25 cellular contexts compared by ENCODE assay signal in genomic region chr3:170711786-170712185, GRCh38.
DNase-seq lines count a peak whose midpoint lies in the region; ATAC-seq and TF ChIP-seq lines count a peak whose summit lies in the region.
"Had no signal": no experiment of that assay in that cellular context is flagged by ENCODE, and none has a peak within 500 bp of the region (broad histone marks: within the 10 kb centered on the region; RNA-seq: fewer than 3 reads in every experiment).

No MANE protein-coding gene starts in this region.

- H3K79me1 ChIP-seq in mesenchymal stem cell (replicated peaks; ENCODE audit: low read length, poor library complexity, severe bottlenecking): no peaks in the 10 kb centered on the region
- H3K79me1 ChIP-seq in trophoblast cell (ENCODE audit: low read length): peaks cover 7% of the 10 kb centered on the region

- H3K79me2 ChIP-seq in trophoblast cell (ENCODE audit: control insufficient read depth, insufficient read depth, low read length, poor library complexity): no peaks in the 10 kb centered on the region

- no peak for ATAC-seq in HG03175 (IDR thresholded peaks at IDR 0.05; ENCODE audit: unreplicated experiment)
- ATAC-seq: HCT116 had no signal

- H3K27me3 ChIP-seq in mesenchymal stem cell (ENCODE audit: control insufficient read depth in 1 of 2, insufficient read depth in 1 of 2, low read length in 2 of 2): no peaks in the 10 kb centered on the region
- H3K27me3 ChIP-seq in trophoblast cell (ENCODE audit: insufficient read depth, low read length): no peaks in the 10 kb centered on the region

- H3K4me2 ChIP-seq in mesenchymal stem cell (ENCODE audit: low read length, poor library complexity, severe bottlenecking): no peak overlapping the region
- H3K4me2 ChIP-seq in trophoblast cell (ENCODE audit: low read length): no peak overlapping the region

- H4K12ac ChIP-seq in trophoblast cell (ENCODE audit: low read depth, low read length): no peak overlapping the region

- H3K9me3 ChIP-seq in mesenchymal stem cell (ENCODE audit: control insufficient read depth, low read length) (peaks cover 9% of the 10 kb centered on the region), trophoblast cell (ENCODE audit: insufficient read depth, low read depth, low read length) (peaks cover 2% of the 10 kb centered on the region)

- H3K4me1 ChIP-seq in mesenchymal stem cell (ENCODE audit: control insufficient read depth, insufficient read depth, low read depth, low read length) (peaks cover 3% of the 10 kb centered on the region), trophoblast cell (ENCODE audit: control insufficient read depth in 1 of 2, insufficient read depth in 2 of 2, low read length in 2 of 2) (peaks cover 0 to 6% of the 10 kb centered on the region in 2 experiments)

- peaks cover 99% of the 10 kb centered on the region for H3K4me1 Mint-ChIP-seq in HFFc6 (ENCODE audit: low read depth)
- H3K4me1 Mint-ChIP-seq: B cell; CD8-positive, alpha-beta memory T cell had no signal

- H3K27ac Mint-ChIP-seq in HFFc6: peak overlapping the region; percentile 91
- H3K27ac Mint-ChIP-seq: B cell; CD14-positive monocyte; CD8-positive, alpha-beta memory T cell had no signal

- H3K4me3 ChIP-seq in choroid plexus epithelial cell (ENCODE audit: low read depth, low read length): no peak overlapping the region
- no peak overlapping the region for H3K4me3 ChIP-seq in mesenchymal stem cell (ENCODE audit: insufficient read depth in 1 of 2, low read depth in 1 of 2, low read length in 2 of 2)
- H3K4me3 ChIP-seq in trophoblast cell (ENCODE audit: low read depth, low read length): no peak overlapping the region

- H3K18ac ChIP-seq in mesenchymal stem cell (ENCODE audit: low read depth in 1 of 2, low read length in 2 of 2) (no peak overlapping the region), trophoblast cell (ENCODE audit: low read length) (no peak overlapping the region)

- TF ChIP-seq CTCF in HFFc6 (IDR thresholded peaks at IDR 0.05) (no peak), choroid plexus epithelial cell (conservative IDR thresholded peaks at IDR 0.05; ENCODE audit: low read depth, low read length) (no peak)

- H3K36me3 Mint-ChIP-seq in HFFc6 (ENCODE audit: low read depth): peaks cover 40% of the 10 kb centered on the region
- H3K36me3 Mint-ChIP-seq: CD14-positive monocyte; CD8-positive, alpha-beta memory T cell had no signal

- H2AFZ ChIP-seq in mesenchymal stem cell (ENCODE audit: low read depth, low read length): no peak overlapping the region
- H2AFZ ChIP-seq in trophoblast cell (ENCODE audit: insufficient read depth, low read length, poor library complexity): no peak overlapping the region

- H2AK5ac ChIP-seq in mesenchymal stem cell (ENCODE audit: low read length, severe bottlenecking): peak overlapping the region; percentile 44
- no peak overlapping the region for H2AK5ac ChIP-seq in trophoblast cell (ENCODE audit: low read length)

- DNase-seq in EH (ENCODE audit: low read depth): peak; percentile 47
- DNase-seq in HFFc6: no peak
- DNase-seq in choroid plexus epithelial cell (ENCODE audit: low read depth): peak; percentile 51
- DNase-seq in mesenchymal stem cell: no peak
- DNase-seq in trophoblast cell: no peak
- DNase-seq in NCI-H1092 treated with DMSO at 0.1 percent for 48 hours (lab: John Stamatoyannopoulos, UW): no peak
- no peak for DNase-seq in HuH-7.5 (ENCODE audit: low spot score)
- DNase-seq: CD8-positive, alpha-beta memory T cell; DMS153; DND-41; Karpas-422; NCI-H1105; NCI-H146; NCI-H1930; NCI-H446; NCI-H524 treated with DMSO at 0.1 percent for 48 hours; NCI-H774; SHP77 treated with DMSO at 0.1 percent for 48 hours; SW 1271 had no signal

- H3K27me3 Mint-ChIP-seq in HFFc6 (ENCODE audit: insufficient read depth): peaks cover 2% of the 10 kb centered on the region

- H3K9ac ChIP-seq in mesenchymal stem cell (ENCODE audit: low read length) (peak overlapping the region; percentile 67), trophoblast cell (ENCODE audit: low read length) (no peak overlapping the region)

- H3K27ac ChIP-seq in mesenchymal stem cell (ENCODE audit: low read length, poor library complexity, severe bottlenecking) (no peak overlapping the region), trophoblast cell (ENCODE audit: low read depth, low read length) (no peak overlapping the region)
- H3K27ac ChIP-seq: HL-60, RWPE1 had no signal

- H3K23ac ChIP-seq in mesenchymal stem cell (ENCODE audit: low read length in 2 of 2): no peak overlapping the region
- H3K23ac ChIP-seq in trophoblast cell (ENCODE audit: low read length): no peak overlapping the region

- no peak overlapping the region for H4K91ac ChIP-seq in mesenchymal stem cell (ENCODE audit: low read length)
- no peak overlapping the region for H4K91ac ChIP-seq in trophoblast cell (ENCODE audit: low read depth, low read length)

- H3K4me3 Mint-ChIP-seq in HFFc6: no peak overlapping the region
- H3K4me3 Mint-ChIP-seq: B cell; CD14-positive monocyte; CD8-positive, alpha-beta memory T cell had no signal

- H2BK5ac ChIP-seq in mesenchymal stem cell (ENCODE audit: low read depth, low read length, poor library complexity, severe bottlenecking): no peak overlapping the region
- H2BK5ac ChIP-seq in trophoblast cell (ENCODE audit: low read depth, low read length, poor library complexity): no peak overlapping the region

- H2BK120ac ChIP-seq in mesenchymal stem cell (ENCODE audit: low read depth, low read length) (no peak overlapping the region), trophoblast cell (ENCODE audit: insufficient read depth, low read length, poor library complexity) (no peak overlapping the region)

- H2BK12ac ChIP-seq in mesenchymal stem cell (ENCODE audit: low read length in 2 of 2): no peak overlapping the region
- no peak overlapping the region for H2BK12ac ChIP-seq in trophoblast cell (ENCODE audit: low read length)

- no peak overlapping the region for H4K8ac ChIP-seq in mesenchymal stem cell (ENCODE audit: low read length)
- no peak overlapping the region for H4K8ac ChIP-seq in trophoblast cell (ENCODE audit: low read depth, low read length)

- no peak overlapping the region for H3K4ac ChIP-seq in mesenchymal stem cell (ENCODE audit: low read depth in 1 of 2, low read length in 2 of 2)
- no peak overlapping the region for H3K4ac ChIP-seq in trophoblast cell (ENCODE audit: low read depth, low read length)

- H3K9me3 Mint-ChIP-seq in HFFc6: peaks cover 24% of the 10 kb centered on the region

- no peak overlapping the region for H2BK15ac ChIP-seq in mesenchymal stem cell (ENCODE audit: low read depth, poor library complexity, severe bottlenecking)

- H3K14ac ChIP-seq in mesenchymal stem cell (ENCODE audit: low read length in 2 of 2): no peak overlapping the region
- H3K14ac ChIP-seq in trophoblast cell (ENCODE audit: low read length): no peak overlapping the region

- peaks cover 0 to 31% of the 10 kb centered on the region in 2 experiments for H3K36me3 ChIP-seq in mesenchymal stem cell (ENCODE audit: control insufficient read depth in 1 of 2, insufficient read depth in 2 of 2, low read depth in 1 of 2, low read length in 2 of 2)
- H3K36me3 ChIP-seq in trophoblast cell (ENCODE audit: control insufficient read depth in 1 of 2, insufficient read depth in 2 of 2, low read length in 2 of 2): no peaks in the 10 kb centered on the region

Comparison
In these comparisons a context has a peak if more than half of its experiments do, and no peak if none do; other contexts are left out.
1. DNase-seq: peak in EH (single experiment) and choroid plexus epithelial cell (single experiment); none in HFFc6 (single experiment), mesenchymal stem cell (single experiment), trophoblast cell (0 of 2), NCI-H1092 treated with DMSO at 0.1 percent for 48 hours (single experiment) and HuH-7.5 (single experiment).